ENCODE assay signal across 1 cellular context in the genomic region with DNA sequence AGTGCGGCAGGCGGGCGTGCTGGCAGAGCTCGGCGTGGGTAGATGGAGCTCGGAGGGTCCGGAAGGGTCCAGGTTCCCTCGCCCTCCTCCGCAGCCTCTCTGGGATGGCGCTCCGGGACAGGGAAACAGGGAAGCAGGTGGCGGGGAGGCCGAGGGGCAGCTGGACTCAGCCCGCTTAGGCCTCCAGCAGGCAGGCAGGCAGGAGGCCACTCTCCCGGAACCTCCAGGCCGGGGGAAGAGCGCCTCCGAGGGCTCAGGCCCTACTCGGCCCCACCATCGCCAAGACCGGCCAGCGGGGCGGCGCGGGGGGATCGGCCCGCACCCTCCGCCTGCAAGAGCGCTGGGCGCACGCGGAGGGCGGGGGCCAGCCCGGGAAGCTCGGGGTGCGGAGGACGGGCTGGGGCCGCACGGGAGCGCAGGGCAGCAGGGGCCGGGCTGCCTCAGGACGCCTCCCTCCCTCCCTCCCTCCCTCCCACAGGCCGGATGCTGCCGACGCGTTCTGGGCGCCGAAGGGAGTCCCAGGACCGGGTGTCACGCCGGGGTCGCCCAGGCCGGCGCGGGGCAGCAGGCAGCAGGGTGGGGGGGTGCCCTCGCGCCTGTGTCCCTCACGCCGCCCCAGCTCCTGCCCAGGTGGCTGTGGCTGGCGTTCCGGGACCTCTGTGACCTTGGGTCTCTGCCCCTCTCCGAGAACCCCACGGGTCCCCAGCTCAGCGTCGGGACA.
TF ChIP-seq lines count a peak whose summit lies in the region.

No MANE protein-coding gene starts in this region.

TF ChIP-seq in HepG2, 621 proteins besides CTCF, POLR2A, EP300 and RAD21 (continues in another document):
- TF ChIP-seq ZNF550 (CRISPR knock-in tag; IDR thresholded peaks at IDR 0.05; ENCODE audit: borderline replicate concordance) = no peak
- no peak for TF ChIP-seq ZNF562 (CRISPR knock-in tag; IDR thresholded peaks at IDR 0.05; ENCODE audit: borderline replicate concordance)
- no peak for TF ChIP-seq MAFG (CRISPR knock-in tag; IDR thresholded peaks at IDR 0.05)
- peak; percentile 31; the same call in 1 of the 2 replicates for TF ChIP-seq ZNF567 (CRISPR knock-in tag; IDR thresholded peaks at IDR 0.05; ENCODE audit: borderline replicate concordance)
- TF ChIP-seq, protein P1, sequence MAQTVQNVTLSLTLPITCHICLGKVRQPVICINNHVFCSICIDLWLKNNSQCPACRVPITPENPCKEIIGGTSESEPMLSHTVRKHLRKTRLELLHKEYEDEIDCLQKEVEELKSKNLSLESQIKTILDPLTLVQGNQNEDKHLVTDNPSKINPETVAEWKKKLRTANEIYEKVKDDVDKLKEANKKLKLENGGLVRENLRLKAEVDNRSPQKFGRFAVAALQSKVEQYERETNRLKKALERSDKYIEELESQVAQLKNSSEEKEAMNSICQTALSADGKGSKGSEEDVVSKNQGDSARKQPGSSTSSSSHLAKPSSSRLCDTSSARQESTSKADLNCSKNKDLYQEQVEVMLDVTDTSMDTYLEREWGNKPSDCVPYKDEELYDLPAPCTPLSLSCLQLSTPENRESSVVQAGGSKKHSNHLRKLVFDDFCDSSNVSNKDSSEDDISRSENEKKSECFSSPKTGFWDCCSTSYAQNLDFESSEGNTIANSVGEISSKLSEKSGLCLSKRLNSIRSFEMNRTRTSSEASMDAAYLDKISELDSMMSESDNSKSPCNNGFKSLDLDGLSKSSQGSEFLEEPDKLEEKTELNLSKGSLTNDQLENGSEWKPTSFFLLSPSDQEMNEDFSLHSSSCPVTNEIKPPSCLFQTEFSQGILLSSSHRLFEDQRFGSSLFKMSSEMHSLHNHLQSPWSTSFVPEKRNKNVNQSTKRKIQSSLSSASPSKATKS (CRISPR knock-in tag; IDR thresholded peaks at IDR 0.05) = no peak
- TF ChIP-seq ZNF264 (CRISPR knock-in tag; IDR thresholded peaks at IDR 0.05) = no peak; the same call in 1 of the 2 replicates
- no peak for TF ChIP-seq FOXK2 (IDR thresholded peaks at IDR 0.05)
- TF ChIP-seq CBX5 (CRISPR knock-in tag; IDR thresholded peaks at IDR 0.05; ENCODE audit: borderline replicate concordance) = no peak
- peak; percentile 37; the same call in 1 of the 2 replicates for TF ChIP-seq GZF1 (CRISPR knock-in tag; IDR thresholded peaks at IDR 0.05)
- TF ChIP-seq PHB2 (IDR thresholded peaks at IDR 0.05; ENCODE audit: partially characterized antibody) = no peak
- TF ChIP-seq, protein P2, sequence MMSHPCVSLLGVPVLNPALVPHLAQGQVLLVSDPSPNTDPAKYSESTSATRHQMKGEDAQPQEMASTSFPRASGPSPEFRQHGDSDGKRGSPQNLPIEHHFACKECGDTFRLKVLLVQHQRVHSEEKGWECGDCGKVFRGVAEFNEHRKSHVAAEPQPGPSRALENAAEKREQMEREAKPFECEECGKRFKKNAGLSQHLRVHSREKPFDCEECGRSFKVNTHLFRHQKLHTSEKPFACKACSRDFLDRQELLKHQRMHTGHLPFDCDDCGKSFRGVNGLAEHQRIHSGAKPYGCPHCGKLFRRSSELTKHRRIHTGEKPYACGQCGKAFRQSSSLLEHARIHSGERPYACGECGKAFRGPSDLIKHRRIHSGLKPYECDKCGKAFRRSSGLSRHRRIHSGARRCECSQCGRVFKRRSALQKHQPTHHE (CRISPR knock-in tag; IDR thresholded peaks at IDR 0.05; ENCODE audit: borderline replicate concordance) = no peak
- TF ChIP-seq, protein P3, sequence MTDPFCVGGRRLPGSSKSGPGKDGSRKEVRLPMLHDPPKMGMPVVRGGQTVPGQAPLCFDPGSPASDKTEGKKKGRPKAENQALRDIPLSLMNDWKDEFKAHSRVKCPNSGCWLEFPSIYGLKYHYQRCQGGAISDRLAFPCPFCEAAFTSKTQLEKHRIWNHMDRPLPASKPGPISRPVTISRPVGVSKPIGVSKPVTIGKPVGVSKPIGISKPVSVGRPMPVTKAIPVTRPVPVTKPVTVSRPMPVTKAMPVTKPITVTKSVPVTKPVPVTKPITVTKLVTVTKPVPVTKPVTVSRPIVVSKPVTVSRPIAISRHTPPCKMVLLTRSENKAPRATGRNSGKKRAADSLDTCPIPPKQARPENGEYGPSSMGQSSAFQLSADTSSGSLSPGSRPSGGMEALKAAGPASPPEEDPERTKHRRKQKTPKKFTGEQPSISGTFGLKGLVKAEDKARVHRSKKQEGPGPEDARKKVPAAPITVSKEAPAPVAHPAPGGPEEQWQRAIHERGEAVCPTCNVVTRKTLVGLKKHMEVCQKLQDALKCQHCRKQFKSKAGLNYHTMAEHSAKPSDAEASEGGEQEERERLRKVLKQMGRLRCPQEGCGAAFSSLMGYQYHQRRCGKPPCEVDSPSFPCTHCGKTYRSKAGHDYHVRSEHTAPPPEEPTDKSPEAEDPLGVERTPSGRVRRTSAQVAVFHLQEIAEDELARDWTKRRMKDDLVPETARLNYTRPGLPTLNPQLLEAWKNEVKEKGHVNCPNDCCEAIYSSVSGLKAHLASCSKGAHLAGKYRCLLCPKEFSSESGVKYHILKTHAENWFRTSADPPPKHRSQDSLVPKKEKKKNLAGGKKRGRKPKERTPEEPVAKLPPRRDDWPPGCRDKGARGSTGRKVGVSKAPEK (CRISPR knock-in tag; IDR thresholded peaks at IDR 0.05; ENCODE audit: borderline replicate concordance) = no peak
- TF ChIP-seq MEIS1 (CRISPR knock-in tag; IDR thresholded peaks at IDR 0.05; ENCODE audit: borderline replicate concordance) = 0 out of 2 replicates have a peak, but pooled peaks have one; percentile 5
- no peak for TF ChIP-seq CHD4 (IDR thresholded peaks at IDR 0.05; ENCODE audit: borderline replicate concordance, low read length)
- TF ChIP-seq KDM4B (CRISPR knock-in tag; IDR thresholded peaks at IDR 0.05) = no peak
- TF ChIP-seq ZFP1 (CRISPR knock-in tag; IDR thresholded peaks at IDR 0.05) = no peak
- TF ChIP-seq, protein P4, sequence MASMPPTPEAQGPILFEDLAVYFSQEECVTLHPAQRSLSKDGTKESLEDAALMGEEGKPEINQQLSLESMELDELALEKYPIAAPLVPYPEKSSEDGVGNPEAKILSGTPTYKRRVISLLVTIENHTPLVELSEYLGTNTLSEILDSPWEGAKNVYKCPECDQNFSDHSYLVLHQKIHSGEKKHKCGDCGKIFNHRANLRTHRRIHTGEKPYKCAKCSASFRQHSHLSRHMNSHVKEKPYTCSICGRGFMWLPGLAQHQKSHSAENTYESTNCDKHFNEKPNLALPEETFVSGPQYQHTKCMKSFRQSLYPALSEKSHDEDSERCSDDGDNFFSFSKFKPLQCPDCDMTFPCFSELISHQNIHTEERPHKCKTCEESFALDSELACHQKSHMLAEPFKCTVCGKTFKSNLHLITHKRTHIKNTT (CRISPR knock-in tag; IDR thresholded peaks at IDR 0.05) = no peak
- TF ChIP-seq EED (CRISPR knock-in tag; IDR thresholded peaks at IDR 0.05) = peak; percentile 48; the same call in 1 of the 2 replicates
- TF ChIP-seq ZFP36L1 (CRISPR knock-in tag; IDR thresholded peaks at IDR 0.05) = no peak
- no peak for TF ChIP-seq AGO1 (IDR thresholded peaks at IDR 0.05; ENCODE audit: low read depth, low read length, poor library complexity, severe bottlenecking)
- TF ChIP-seq ZNF569 (CRISPR knock-in tag; IDR thresholded peaks at IDR 0.05; ENCODE audit: borderline replicate concordance) = no peak
- TF ChIP-seq, protein P5, sequence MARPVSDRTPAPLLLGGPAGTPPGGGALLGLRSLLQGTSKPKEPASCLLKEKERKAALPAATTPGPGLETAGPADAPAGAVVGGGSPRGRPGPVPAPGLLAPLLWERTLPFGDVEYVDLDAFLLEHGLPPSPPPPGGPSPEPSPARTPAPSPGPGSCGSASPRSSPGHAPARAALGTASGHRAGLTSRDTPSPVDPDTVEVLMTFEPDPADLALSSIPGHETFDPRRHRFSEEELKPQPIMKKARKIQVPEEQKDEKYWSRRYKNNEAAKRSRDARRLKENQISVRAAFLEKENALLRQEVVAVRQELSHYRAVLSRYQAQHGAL (CRISPR knock-in tag; IDR thresholded peaks at IDR 0.05; ENCODE audit: not compliant biosample characterization) = peak; percentile 21
- TF ChIP-seq, protein P6, sequence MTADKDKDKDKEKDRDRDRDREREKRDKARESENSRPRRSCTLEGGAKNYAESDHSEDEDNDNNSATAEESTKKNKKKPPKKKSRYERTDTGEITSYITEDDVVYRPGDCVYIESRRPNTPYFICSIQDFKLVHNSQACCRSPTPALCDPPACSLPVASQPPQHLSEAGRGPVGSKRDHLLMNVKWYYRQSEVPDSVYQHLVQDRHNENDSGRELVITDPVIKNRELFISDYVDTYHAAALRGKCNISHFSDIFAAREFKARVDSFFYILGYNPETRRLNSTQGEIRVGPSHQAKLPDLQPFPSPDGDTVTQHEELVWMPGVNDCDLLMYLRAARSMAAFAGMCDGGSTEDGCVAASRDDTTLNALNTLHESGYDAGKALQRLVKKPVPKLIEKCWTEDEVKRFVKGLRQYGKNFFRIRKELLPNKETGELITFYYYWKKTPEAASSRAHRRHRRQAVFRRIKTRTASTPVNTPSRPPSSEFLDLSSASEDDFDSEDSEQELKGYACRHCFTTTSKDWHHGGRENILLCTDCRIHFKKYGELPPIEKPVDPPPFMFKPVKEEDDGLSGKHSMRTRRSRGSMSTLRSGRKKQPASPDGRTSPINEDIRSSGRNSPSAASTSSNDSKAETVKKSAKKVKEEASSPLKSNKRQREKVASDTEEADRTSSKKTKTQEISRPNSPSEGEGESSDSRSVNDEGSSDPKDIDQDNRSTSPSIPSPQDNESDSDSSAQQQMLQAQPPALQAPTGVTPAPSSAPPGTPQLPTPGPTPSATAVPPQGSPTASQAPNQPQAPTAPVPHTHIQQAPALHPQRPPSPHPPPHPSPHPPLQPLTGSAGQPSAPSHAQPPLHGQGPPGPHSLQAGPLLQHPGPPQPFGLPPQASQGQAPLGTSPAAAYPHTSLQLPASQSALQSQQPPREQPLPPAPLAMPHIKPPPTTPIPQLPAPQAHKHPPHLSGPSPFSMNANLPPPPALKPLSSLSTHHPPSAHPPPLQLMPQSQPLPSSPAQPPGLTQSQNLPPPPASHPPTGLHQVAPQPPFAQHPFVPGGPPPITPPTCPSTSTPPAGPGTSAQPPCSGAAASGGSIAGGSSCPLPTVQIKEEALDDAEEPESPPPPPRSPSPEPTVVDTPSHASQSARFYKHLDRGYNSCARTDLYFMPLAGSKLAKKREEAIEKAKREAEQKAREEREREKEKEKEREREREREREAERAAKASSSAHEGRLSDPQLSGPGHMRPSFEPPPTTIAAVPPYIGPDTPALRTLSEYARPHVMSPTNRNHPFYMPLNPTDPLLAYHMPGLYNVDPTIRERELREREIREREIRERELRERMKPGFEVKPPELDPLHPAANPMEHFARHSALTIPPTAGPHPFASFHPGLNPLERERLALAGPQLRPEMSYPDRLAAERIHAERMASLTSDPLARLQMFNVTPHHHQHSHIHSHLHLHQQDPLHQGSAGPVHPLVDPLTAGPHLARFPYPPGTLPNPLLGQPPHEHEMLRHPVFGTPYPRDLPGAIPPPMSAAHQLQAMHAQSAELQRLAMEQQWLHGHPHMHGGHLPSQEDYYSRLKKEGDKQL (CRISPR knock-in tag; IDR thresholded peaks at IDR 0.05; ENCODE audit: low read depth) = no peak
- TF ChIP-seq, protein P7, sequence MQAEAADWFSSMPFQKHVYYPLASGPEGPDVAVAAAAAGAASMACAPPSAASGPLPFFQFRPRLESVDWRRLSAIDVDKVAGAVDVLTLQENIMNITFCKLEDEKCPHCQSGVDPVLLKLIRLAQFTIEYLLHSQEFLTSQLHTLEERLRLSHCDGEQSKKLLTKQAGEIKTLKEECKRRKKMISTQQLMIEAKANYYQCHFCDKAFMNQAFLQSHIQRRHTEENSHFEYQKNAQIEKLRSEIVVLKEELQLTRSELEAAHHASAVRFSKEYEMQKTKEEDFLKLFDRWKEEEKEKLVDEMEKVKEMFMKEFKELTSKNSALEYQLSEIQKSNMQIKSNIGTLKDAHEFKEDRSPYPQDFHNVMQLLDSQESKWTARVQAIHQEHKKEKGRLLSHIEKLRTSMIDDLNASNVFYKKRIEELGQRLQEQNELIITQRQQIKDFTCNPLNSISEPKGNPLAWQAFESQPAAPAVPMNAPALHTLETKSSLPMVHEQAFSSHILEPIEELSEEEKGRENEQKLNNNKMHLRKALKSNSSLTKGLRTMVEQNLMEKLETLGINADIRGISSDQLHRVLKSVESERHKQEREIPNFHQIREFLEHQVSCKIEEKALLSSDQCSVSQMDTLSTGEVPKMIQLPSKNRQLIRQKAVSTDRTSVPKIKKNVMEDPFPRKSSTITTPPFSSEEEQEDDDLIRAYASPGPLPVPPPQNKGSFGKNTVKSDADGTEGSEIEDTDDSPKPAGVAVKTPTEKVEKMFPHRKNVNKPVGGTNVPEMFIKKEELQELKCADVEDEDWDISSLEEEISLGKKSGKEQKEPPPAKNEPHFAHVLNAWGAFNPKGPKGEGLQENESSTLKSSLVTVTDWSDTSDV (CRISPR knock-in tag; IDR thresholded peaks at IDR 0.05) = no peak
- TF ChIP-seq PHF8 (CRISPR knock-in tag; IDR thresholded peaks at IDR 0.05) = peak; percentile 60
- TF ChIP-seq ZNF607 (CRISPR knock-in tag; IDR thresholded peaks at IDR 0.05; ENCODE audit: borderline replicate concordance) = no peak
- no peak for TF ChIP-seq ZNF205 (CRISPR knock-in tag; IDR thresholded peaks at IDR 0.05)
- TF ChIP-seq HMG20A (CRISPR knock-in tag; IDR thresholded peaks at IDR 0.05; ENCODE audit: borderline replicate concordance) = no peak
- TF ChIP-seq, protein P8, sequence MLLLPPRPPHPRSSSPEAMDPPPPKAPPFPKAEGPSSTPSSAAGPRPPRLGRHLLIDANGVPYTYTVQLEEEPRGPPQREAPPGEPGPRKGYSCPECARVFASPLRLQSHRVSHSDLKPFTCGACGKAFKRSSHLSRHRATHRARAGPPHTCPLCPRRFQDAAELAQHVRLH (CRISPR knock-in tag; IDR thresholded peaks at IDR 0.05; ENCODE audit: borderline replicate concordance, low read depth) = no peak
- no peak for TF ChIP-seq MLLT10 (CRISPR knock-in tag; IDR thresholded peaks at IDR 0.05)
- no peak for TF ChIP-seq ZBTB1 (CRISPR knock-in tag; IDR thresholded peaks at IDR 0.05; ENCODE audit: borderline replicate concordance)
- TF ChIP-seq ZNF598 (CRISPR knock-in tag; IDR thresholded peaks at IDR 0.05; ENCODE audit: borderline replicate concordance) = no peak
- no peak for TF ChIP-seq WIZ (CRISPR knock-in tag; IDR thresholded peaks at IDR 0.05)
- no peak for TF ChIP-seq ZNF451 (CRISPR knock-in tag; IDR thresholded peaks at IDR 0.05)
- TF ChIP-seq, protein P9, sequence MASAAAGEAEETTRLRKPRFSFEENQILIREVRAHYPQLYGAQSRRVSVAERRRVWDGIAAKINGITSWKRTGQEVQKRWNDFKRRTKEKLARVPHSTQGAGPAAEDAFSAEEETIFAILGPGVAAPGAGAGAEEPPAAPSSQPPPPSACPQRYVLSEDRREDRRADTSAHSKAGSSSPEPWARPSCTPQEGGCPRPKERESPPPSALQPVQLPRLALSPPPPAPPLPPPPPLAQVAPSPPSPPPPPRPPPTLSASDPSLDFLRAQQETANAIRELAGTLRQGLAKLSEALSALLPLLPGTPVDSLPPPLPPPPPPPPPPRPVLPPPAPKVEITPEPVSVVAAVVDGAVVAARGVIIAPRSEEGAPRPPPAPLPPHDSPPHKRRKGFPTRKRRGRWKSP (CRISPR knock-in tag; IDR thresholded peaks at IDR 0.05) = no peak
- TF ChIP-seq IKZF1 (IDR thresholded peaks at IDR 0.05) = no peak
- no peak for TF ChIP-seq ZNF619 (CRISPR knock-in tag; IDR thresholded peaks at IDR 0.05)
- TF ChIP-seq SIX4 (CRISPR knock-in tag; IDR thresholded peaks at IDR 0.05) = no peak
